ENCODE assay signal across 17 cellular contexts in the genomic region with DNA sequence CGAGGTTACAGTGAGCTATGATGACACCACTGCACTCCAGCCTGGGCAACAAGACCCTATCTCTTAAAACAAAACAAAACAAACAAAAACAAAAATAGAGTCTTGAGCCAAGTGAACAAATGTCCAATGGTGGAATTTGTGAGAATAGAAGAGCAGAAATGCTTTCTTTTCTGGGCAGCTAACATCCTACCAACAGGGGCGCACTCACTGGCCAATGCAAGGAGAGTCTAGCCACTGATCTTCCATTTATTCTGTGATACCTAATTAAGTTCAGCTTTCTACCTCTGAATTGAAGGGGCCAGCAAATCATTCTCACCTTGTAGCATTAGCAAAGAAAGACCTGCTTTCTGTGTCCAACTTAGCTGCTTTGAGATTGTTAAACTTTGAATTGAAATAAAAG.
"Had no signal": no experiment of that assay in that cellular context is flagged by ENCODE, and none has a peak within 500 bp of the region (broad histone marks: within the 10 kb centered on the region; RNA-seq: fewer than 3 reads in every experiment).

No MANE protein-coding gene starts in this region.

- H3K4me1 Mint-ChIP-seq: naive thymus-derived CD4-positive, alpha-beta T cell had no signal

- H3K9me3 ChIP-seq: colonic mucosa, heart left ventricle had no signal

- H3K36me3 ChIP-seq: colonic mucosa, heart left ventricle had no signal

- DNase-seq: cerebellar nuclear complex; colonic mucosa; dermis blood vessel endothelial cell; foreskin melanocyte; heart left ventricle; hypothalamus; left cardiac atrium; left ventricle myocardium superior; mesendoderm; naive thymus-derived CD4-positive, alpha-beta T cell; posterior cingulate gyrus; right cardiac atrium; stimulated activated CD4-positive, alpha-beta T cell treated with anti-CD3 and anti-CD28 coated beads, Interleukin-2, amount 100 ng/mL, for 48 hours; stimulated activated naive CD4-positive, alpha-beta T cell treated with Interleukin-2 at 50 U/mL for 16 hours had no signal

- H3K4me2 ChIP-seq: smooth muscle cell had no signal

- H3K27ac Mint-ChIP-seq: naive thymus-derived CD4-positive, alpha-beta T cell; type B pancreatic cell had no signal

- H3K27ac ChIP-seq: colonic mucosa, heart left ventricle had no signal

- H3K36me3 Mint-ChIP-seq: naive thymus-derived CD4-positive, alpha-beta T cell had no signal

- H3K27me3 ChIP-seq: colonic mucosa, heart left ventricle had no signal

- H3K27me3 Mint-ChIP-seq: type B pancreatic cell had no signal

- H3K4me3 Mint-ChIP-seq: naive thymus-derived CD4-positive, alpha-beta T cell; type B pancreatic cell had no signal

- H3K4me1 ChIP-seq: colonic mucosa, heart left ventricle had no signal

- ATAC-seq: heart left ventricle; left cardiac atrium; left ventricle myocardium superior; naive thymus-derived CD4-positive, alpha-beta T cell; right cardiac atrium had no signal

- H3K4me3 ChIP-seq: colonic mucosa, heart left ventricle, lung, smooth muscle cell had no signal
